ENCODE assay signal across 19 cellular contexts in genomic region chr5:135223891-135224625, GRCh38.
DNase-seq lines count a peak whose midpoint lies in the region; ATAC-seq, FAIRE-seq and TF ChIP-seq lines count a peak whose summit lies in the region.
"Had no signal": no experiment of that assay in that cellular context is flagged by ENCODE, and none has a peak within 500 bp of the region (broad histone marks: within the 10 kb centered on the region; RNA-seq: fewer than 3 reads in every experiment).

No MANE protein-coding gene starts in this region.

- H2AFZ ChIP-seq in K562 (ENCODE audit: low read depth, low read length), result no peak overlapping the region
- H2AFZ ChIP-seq: GM23338 had no signal

- POLR2A ChIA-PET in HEK293 (lab: Yijun Ruan, JAX), result no interaction called here
- POLR2A ChIA-PET in K562 (lab: Yijun Ruan, JAX), result interaction anchor here (0.6 kb wide), 1 partner anchor 134 kb away, joined by 3 read pairs; no protein-coding TSS in a partner anchor
- POLR2A ChIA-PET in RWPE1 (lab: Yijun Ruan, JAX; ENCODE audit: low non-redundant PET), result no interaction called here

- WGBS in K562 (ENCODE audit: insufficient coverage, low coverage, missing lambda C conversion rate), result 18% methylated on average over 5 of the region's 5 CpGs

- TF ChIP-seq RAD21 in K562 (CRISPR knock-in tag; conservative IDR thresholded peaks at IDR 0.05 in 1 of 2, IDR thresholded peaks at IDR 0.05 in 1 of 2), result no peak

- H3K9ac ChIP-seq in K562 (ENCODE audit: insufficient read depth in 1 of 2, low read depth in 2 of 2, low read length in 2 of 2), result no peak overlapping the region; a peak in 1 of 4 replicates

- intact Hi-C loops in K562 (cut with micrococcal nuclease) (no loop called here), posterior vena cava (cut with DNase I) (no loop called here)

- no peaks in the 10 kb centered on the region for H3K9me1 ChIP-seq in K562 (ENCODE audit: control insufficient read depth, insufficient read depth, low read length)

- FAIRE-seq in K562 (lab: Jason Lieb, UNC), result no peak

- no peak for TF ChIP-seq EP300 in K562 (IDR thresholded peaks at IDR 0.05; ENCODE audit: low read length)

- H3K4me3 ChIP-seq in HEK293 (ENCODE audit: low read depth, low read length) (no peak overlapping the region), NB4 (ENCODE audit: low read depth, low read length) (no peak overlapping the region), K562 (no peak overlapping the region)
- H3K4me3 ChIP-seq: GM23338, ovary, tibial artery had no signal

- H3K27me3 ChIP-seq in K562 (ENCODE audit: control insufficient read depth in 2 of 2, insufficient read depth in 2 of 2, low read length in 2 of 2), result no peaks in the 10 kb centered on the region
- H3K27me3 ChIP-seq: ovary, tibial artery had no signal

- no peaks in the 10 kb centered on the region for H3K4me1 ChIP-seq in HEK293 (ENCODE audit: control insufficient read depth, insufficient read depth, low read length)
- peaks cover 12 to 13% of the 10 kb centered on the region in 2 experiments; a peak in 4 of 5 replicates for H3K4me1 ChIP-seq in K562 (replicated peaks in 1 of 2; ENCODE audit: control insufficient read depth in 2 of 2, insufficient read depth in 2 of 2, low read length in 2 of 2)
- H3K4me1 ChIP-seq: foreskin keratinocyte, tibial artery had no signal

- H3K9me3 ChIP-seq in HEK293 (ENCODE audit: control insufficient read depth, insufficient read depth, low read depth, low read length) (no peaks in the 10 kb centered on the region), K562 (replicated peaks; ENCODE audit: control insufficient read depth, insufficient read depth, low read depth, low read length) (no peaks in the 10 kb centered on the region)
- H3K9me3 ChIP-seq: ovary, tibial artery had no signal

- TF ChIP-seq POLR2A in NB4 (IDR thresholded peaks at IDR 0.05; ENCODE audit: extremely low read depth, insufficient read length) (no peak), K562 (conservative IDR thresholded peaks at IDR 0.05) (no peak)

- ATAC-seq in K562 (no peak), HG03045 (IDR thresholded peaks at IDR 0.05; ENCODE audit: unreplicated experiment) (no peak)
- ATAC-seq: foreskin keratinocyte, GM23338, T-cell had no signal

- DNase-seq in NB4 (ENCODE audit: low read depth) (peak; percentile 75), K562 (ENCODE audit: extremely low read depth in 1 of 4, low spot score in 3 of 4) (no peak), posterior vena cava (ENCODE audit: low spot score) (peak; percentile 36), RWPE1 (ENCODE audit: low spot score) (no peak), glomerular visceral epithelial cell (ENCODE audit: extremely low spot score) (no peak)
- no peak for DNase-seq in effector CD8-positive, alpha-beta T cell (lab: John Stamatoyannopoulos, UW)
- DNase-seq: activated gamma-delta T cell treated with Interleukin-2 at 50 U/mL for 16 hours, cerebellar nuclear complex, DMS 273 treated with DMSO at 0.1 percent for 48 hours, foreskin keratinocyte, NCI-H1417, NCI-H2171, NCI-H748 treated with DMSO at 0.1 percent for 48 hours had no signal

- in situ Hi-C loops in K562 (cut with MboI), result loop anchor here (5.0 kb wide), 1 partner anchor 83 kb away; no protein-coding TSS in a partner anchor

- H4K20me1 ChIP-seq in K562 (replicated peaks; ENCODE audit: control insufficient read depth, insufficient read depth, low read length), result no peaks in the 10 kb centered on the region

- CTCF ChIA-PET in HEK293 (lab: Yijun Ruan, JAX) (no interaction called here), K562 (lab: Yijun Ruan, JAX; ENCODE audit: low intra/inter-chr PET ratio) (no interaction called here), RWPE1 (lab: Yijun Ruan, JAX) (no interaction called here)

- H3K27ac ChIP-seq in HEK293 (ENCODE audit: extremely low read depth, low read depth, low read length) (no peak overlapping the region), K562 (ENCODE audit: extremely low read depth, low read depth, low read length) (no peak overlapping the region), RWPE1 (no peak overlapping the region)
- H3K27ac ChIP-seq: foreskin keratinocyte, ovary, tibial artery had no signal

- H3K36me3 ChIP-seq in HEK293 (ENCODE audit: control insufficient read depth in 2 of 2, insufficient read depth in 1 of 2, low read length in 2 of 2) (no peaks in the 10 kb centered on the region), K562 (ENCODE audit: control insufficient read depth, insufficient read depth, low read length) (no peaks in the 10 kb centered on the region)
- H3K36me3 ChIP-seq: ovary, tibial artery had no signal

- no peaks in the 10 kb centered on the region for H3K79me2 ChIP-seq in K562 (ENCODE audit: control insufficient read depth, insufficient read depth, low read length)

- BruUV-seq in K562 (replicated peaks; lab: Mats Ljungman, UMichigan), result no TSS peak

- TF ChIP-seq CTCF in HEK293 (tag by site-specific recombination; IDR thresholded peaks at IDR 0.05) (no peak), NB4 (IDR thresholded peaks at IDR 0.05; ENCODE audit: low read depth, low read length) (no peak), K562 (IDR thresholded peaks at IDR 0.05 in 2 of 3, conservative IDR thresholded peaks at IDR 0.05 in 1 of 3; ENCODE audit: insufficient read depth in 2 of 3, low read depth in 1 of 3, low read length in 3 of 3) (no peak), RWPE1 (conservative IDR thresholded peaks at IDR 0.05; ENCODE audit: low read depth) (no peak)

- no peak overlapping the region for H3K4me2 ChIP-seq in K562 (ENCODE audit: insufficient read depth, low read length)
- H3K4me2 ChIP-seq: GM23338 had no signal

TF ChIP-seq in HEK293, 187 proteins besides CTCF, POLR2A, EP300 and RAD21:
- TF ChIP-seq SCRT2 (tag by site-specific recombination; IDR thresholded peaks at IDR 0.05) (peak; percentile 71), TRIM28 (IDR thresholded peaks at IDR 0.05; ENCODE audit: borderline replicate concordance, low read length) (no peak)

TF ChIP-seq in K562, 482 proteins besides CTCF, POLR2A, EP300 and RAD21:
- TF ChIP-seq OTX1 (CRISPR knock-in tag; IDR thresholded peaks at IDR 0.05) (no peak), U2AF1 (optimal IDR thresholded peaks at IDR 0.05; ENCODE audit: low read depth, low read length) (no peak), SPI1 (IDR thresholded peaks at IDR 0.05; ENCODE audit: borderline replicate concordance, low read depth, low read length) (peak; percentile 97), DIDO1 (tag; IDR thresholded peaks at IDR 0.05; ENCODE audit: low read depth) (no peak), ETV1 (tag; conservative IDR thresholded peaks at IDR 0.05; ENCODE audit: low read depth) (no peak), THAP12 (CRISPR knock-in tag; IDR thresholded peaks at IDR 0.05) (no peak), SNIP1 (IDR thresholded peaks at IDR 0.05; ENCODE audit: low read depth) (no peak), MYC (IDR thresholded peaks at IDR 0.05; ENCODE audit: low read depth, low read length) (no peak), MYC (CRISPR knock-in tag; IDR thresholded peaks at IDR 0.05; ENCODE audit: borderline replicate concordance, low read depth) (no peak)

Comparison
In these comparisons a context has a peak if more than half of its experiments do, and no peak if none do; other contexts are left out.
1. DNase-seq: peak in NB4 (single experiment) and posterior vena cava (single experiment); none in K562 (0 of 4), RWPE1 (single experiment), effector CD8-positive, alpha-beta T cell (single experiment) and glomerular visceral epithelial cell (single experiment).